8 cellular contexts compared by ENCODE assay signal in genomic region chr2:42493885-42494433, GRCh38. TPM values are rescaled to one million over a fixed set of nuclear protein-coding genes. Genes with fewer than 3 reads are reported as not detected.
A peak's percentile ranks its signal among the peaks of the same experiment; 100 is the strongest.
DNase-seq lines count a peak whose midpoint lies in the region; ATAC-seq, FAIRE-seq and TF ChIP-seq lines count a peak whose summit lies in the region.

Gene KCNG3 (minus strand): TSS chr2:42493982. CDS start chr2:42493501, 481 bp downstream.

- H2AFZ ChIP-seq in PC-9 = peak within 1 kb of the TSS; percentile 98

- TF ChIP-seq CTCF in PC-9 (conservative IDR thresholded peaks at IDR 0.05) = no peak
- TF ChIP-seq CTCF in foreskin keratinocyte (conservative IDR thresholded peaks at IDR 0.05) = no peak
- no peak for TF ChIP-seq CTCF in osteocyte (IDR thresholded peaks at IDR 0.05)

- BruUV-seq in PC-9 (replicated peaks; lab: Mats Ljungman, UMichigan) = no TSS peak

- no peaks in the 10 kb centered on the region for H3K27me3 ChIP-seq in PC-9 (ENCODE audit: insufficient read depth, low read depth)
- peaks cover 69% of the 10 kb centered on the region for H3K27me3 ChIP-seq in foreskin keratinocyte

- intact Hi-C loops in PC-9 (cut with micrococcal nuclease; ENCODE audit: unreplicated experiment) = loop anchor here (1.0 to 5.0 kb wide), 4 partner anchors 69 to 397 kb away; partner anchors contain the start of gene COX7A2L
- intact Hi-C loops in activated T-helper 2 cell treated with anti-CD3 and anti-CD28 coated beads, Interferon-gamma antibody, Interleukin-2, Interleukin-4, amounts not matched to agents 10 μg/mL and 5 μg/mL and 100 μg/mL, durations not matched to agents 14 hours and 24 hours and 36 hours (cut with micrococcal nuclease) = loop anchor here (1.0 to 2.0 kb wide), 3 partner anchors 73 to 316 kb away; partner anchors contain the start of gene COX7A2L

- H3K4me3 Mint-ChIP-seq in activated T-helper 2 cell treated with anti-CD3 and anti-CD28 coated beads, Interferon-gamma antibody, Interleukin-2, Interleukin-4, amounts not matched to agents 10 μg/mL and 5 μg/mL and 100 μg/mL, durations not matched to agents 14 hours and 24 hours and 36 hours (ENCODE audit: low read depth) = peak within 1 kb of the TSS; percentile 89
- H3K4me3 Mint-ChIP-seq in osteocyte (ENCODE audit: unreplicated experiment) = peak within 1 kb of the TSS; percentile 84

- peaks cover 2% of the 10 kb centered on the region for H3K36me3 Mint-ChIP-seq in activated T-helper 2 cell treated with anti-CD3 and anti-CD28 coated beads, Interferon-gamma antibody, Interleukin-2, Interleukin-4, amounts not matched to agents 10 μg/mL and 5 μg/mL and 100 μg/mL, durations not matched to agents 14 hours and 24 hours and 36 hours (ENCODE audit: low read depth)
- H3K36me3 Mint-ChIP-seq in osteocyte (ENCODE audit: unreplicated experiment) = no peaks in the 10 kb centered on the region

- POLR2A ChIA-PET in PC-9 (lab: Charles Lee; ENCODE audit: unreplicated experiment) = interaction anchor here (0.6 kb wide), 1 partner anchor 679 kb away, joined by 24 read pairs; no protein-coding TSS in a partner anchor

- no peaks in the 10 kb centered on the region for H3K9me3 ChIP-seq in PC-9 (ENCODE audit: insufficient read depth, low read depth)

- H3K27ac ChIP-seq in PC-9 = peak within 1 kb of the TSS; percentile 68
- H3K27ac ChIP-seq in foreskin keratinocyte = no peak within 1 kb of the TSS
- H3K27ac ChIP-seq in urinary bladder (ENCODE audit: low read depth) = no peak within 1 kb of the TSS

- H3K27ac Mint-ChIP-seq in activated T-helper 2 cell treated with anti-CD3 and anti-CD28 coated beads, Interferon-gamma antibody, Interleukin-2, Interleukin-4, amounts not matched to agents 10 μg/mL and 5 μg/mL and 100 μg/mL, durations not matched to agents 14 hours and 24 hours and 36 hours = peak within 1 kb of the TSS; percentile 72
- H3K27ac Mint-ChIP-seq in osteocyte (ENCODE audit: unreplicated experiment) = no peak within 1 kb of the TSS

- H3K4me1 ChIP-seq in PC-9 (replicated peaks; ENCODE audit: insufficient read depth) = peaks cover 25% of the 10 kb centered on the region
- no peaks in the 10 kb centered on the region for H3K4me1 ChIP-seq in foreskin keratinocyte
- no peaks in the 10 kb centered on the region for H3K4me1 ChIP-seq in urinary bladder (ENCODE audit: insufficient read depth)

- no peaks in the 10 kb centered on the region for H3K9me2 ChIP-seq in PC-9 (ENCODE audit: insufficient read depth)

- DNase-seq in AG08395 (ENCODE audit: low spot score) = peak; percentile 50
- DNase-seq in GM19239 (ENCODE audit: insufficient read length, low spot score) = peak; percentile 78
- peak; percentile 63 for DNase-seq in HT1080 (ENCODE audit: low read depth)
- peak; percentile 65 to 80 for DNase-seq in PC-9
- peak; percentile 55 for DNase-seq in activated T-helper 2 cell treated with anti-CD3 and anti-CD28 coated beads, Interferon-gamma antibody, Interleukin-2, Interleukin-4, amounts not matched to agents 10 μg/mL and 5 μg/mL and 100 μg/mL, durations not matched to agents 14 hours and 24 hours and 36 hours (ENCODE audit: low spot score)
- no peak for DNase-seq in foreskin keratinocyte
- no peak for DNase-seq in osteocyte (ENCODE audit: extremely low spot score, unreplicated experiment)

- H3K27me3 Mint-ChIP-seq in activated T-helper 2 cell treated with anti-CD3 and anti-CD28 coated beads, Interferon-gamma antibody, Interleukin-2, Interleukin-4, amounts not matched to agents 10 μg/mL and 5 μg/mL and 100 μg/mL, durations not matched to agents 14 hours and 24 hours and 36 hours (ENCODE audit: low read depth) = peaks cover 34% of the 10 kb centered on the region
- H3K27me3 Mint-ChIP-seq in osteocyte (ENCODE audit: unreplicated experiment) = peaks cover 37% of the 10 kb centered on the region

- H3K79me2 ChIP-seq in PC-9 (ENCODE audit: low read depth) = no peaks in the 10 kb centered on the region; the same call in 1 of the 2 replicates

- CTCF ChIA-PET in PC-9 (lab: Charles Lee) = interaction anchor here (0.6 kb wide), 2 partner anchors 635 to 1049 kb away, joined by 3 to 7 read pairs; no protein-coding TSS in a partner anchor

- peaks cover 8% of the 10 kb centered on the region for H3K4me1 Mint-ChIP-seq in activated T-helper 2 cell treated with anti-CD3 and anti-CD28 coated beads, Interferon-gamma antibody, Interleukin-2, Interleukin-4, amounts not matched to agents 10 μg/mL and 5 μg/mL and 100 μg/mL, durations not matched to agents 14 hours and 24 hours and 36 hours (ENCODE audit: low read depth)
- peaks cover 5% of the 10 kb centered on the region for H3K4me1 Mint-ChIP-seq in osteocyte (ENCODE audit: unreplicated experiment)

- H3K4me3 ChIP-seq in PC-9 (peak within 1 kb of the TSS; percentile 89), urinary bladder (ENCODE audit: low read depth, low read length) (peak within 1 kb of the TSS; percentile 66)

- no peak for FAIRE-seq in GM19239 (lab: Jason Lieb, UNC)

- ATAC-seq in foreskin keratinocyte = peak; percentile 77

- H3K36me3 ChIP-seq in PC-9 (ENCODE audit: low read depth) (no peaks in the 10 kb centered on the region), urinary bladder (ENCODE audit: insufficient read depth) (no peaks in the 10 kb centered on the region)

- H3K9me3 Mint-ChIP-seq in activated T-helper 2 cell treated with anti-CD3 and anti-CD28 coated beads, Interferon-gamma antibody, Interleukin-2, Interleukin-4, amounts not matched to agents 10 μg/mL and 5 μg/mL and 100 μg/mL, durations not matched to agents 14 hours and 24 hours and 36 hours = no peaks in the 10 kb centered on the region
- H3K9me3 Mint-ChIP-seq in osteocyte (ENCODE audit: unreplicated experiment) = no peaks in the 10 kb centered on the region

- peaks cover 16% of the 10 kb centered on the region; the same call in 1 of the 2 replicates for H3F3A ChIP-seq in PC-9 (ENCODE audit: insufficient read depth, low read depth)

- under 1% methylated on average over 63 of the region's 70 CpGs for WGBS in urinary bladder

- H3K4me2 ChIP-seq in PC-9 = peak within 1 kb of the TSS; percentile 94

- no peaks in the 10 kb centered on the region for H4K20me1 ChIP-seq in PC-9 (ENCODE audit: insufficient read depth)

RNA-seq across cellular contexts. Expression of gene KCNG3, which starts in this region (rescaled TPM):
- 1.3 and 1.5 TPM in 2 replicates for total RNA-seq in HT1080 (2014; rRNA removed; shearing (Covaris generic))
- polyA plus RNA-seq in HT1080 (2015; cell fraction: cytosol; rRNA removed) = 0.27 and 0.54 TPM in 2 replicates
- polyA plus RNA-seq in HT1080 (2015; cell fraction: nucleus; rRNA removed) = 0.33 and 0.51 TPM in 2 replicates
- total RNA-seq in PC-9 (2021) (1.3 and 2.1 TPM in 2 replicates), foreskin keratinocyte (not detected in 2 replicates), osteocyte (not detected in 2 replicates), urinary bladder (0.53 TPM)
- 0.14 and 0.16 TPM in 2 replicates for total RNA-seq in activated T-helper 2 cell treated with anti-CD3 and anti-CD28 coated beads, Interferon-gamma antibody, Interleukin-2, Interleukin-4, amounts not matched to agents 10 μg/mL and 5 μg/mL and 100 μg/mL, durations not matched to agents 14 hours and 24 hours and 36 hours
- polyA plus RNA-seq in foreskin keratinocyte (not detected in 2 replicates), urinary bladder (0.04 TPM)

Comparison
In these comparisons a context has a peak if more than half of its experiments do, and no peak if none do; other contexts are left out.
1. Peak in DNase-seq in activated T-helper 2 cell treated with anti-CD3 and anti-CD28 coated beads, Interferon-gamma antibody, Interleukin-2, Interleukin-4, amounts not matched to agents 10 μg/mL and 5 μg/mL and 100 μg/mL, durations not matched to agents 14 hours and 24 hours and 36 hours; RNA of the gene not detected or under 1 TPM.
2. Peak in ATAC-seq in foreskin keratinocyte; RNA of the gene not detected or under 1 TPM.
3. DNase-seq: peak in AG08395 (single experiment), GM19239 (single experiment), HT1080 (single experiment) and PC-9 (2 of 2); none in foreskin keratinocyte (0 of 2) and osteocyte (single experiment).